8 cellular contexts compared by ENCODE assay signal in genomic region chr19:39942508-39942825, GRCh38. TPM values are rescaled to one million over a fixed set of nuclear protein-coding genes. Genes with fewer than 3 reads are reported as not detected.
DNase-seq lines count a peak whose midpoint lies in the region; ATAC-seq and TF ChIP-seq lines count a peak whose summit lies in the region.
"Not testable (repeated sequence)": the region's sequence is repeated elsewhere in the genome, so short reads cannot be mapped to it uniquely, and the experiment has no call there.

No MANE protein-coding gene starts in this region.

- DNase-seq in DMS79 treated with DMSO at 0.1 percent for 48 hours (lab: John Stamatoyannopoulos, UW), result peak; percentile 28
- not testable (repeated sequence) for DNase-seq in T-helper 17 cell; activated T-helper 1 cell treated with anti-CD3 and anti-CD28 coated beads, Interleukin-12 subunit alpha, Interleukin-12 subunit beta, Interleukin-2, Interleukin-4 antibody, amounts not matched to agents 30 ng/mL and 10 ng/mL and 1 ng/mL, durations not matched to agents 14 hours and 24 hours and 36 hours (ENCODE audit: low spot score); brain microvascular endothelial cell; osteocyte (ENCODE audit: extremely low spot score, unreplicated experiment); transverse colon

- H3K36me3 ChIP-seq in Loucy (ENCODE audit: insufficient read depth, low read length); brain microvascular endothelial cell (replicated peaks); mesodermal cell (ENCODE audit: control insufficient read depth, insufficient read depth, low read length); transverse colon: not testable (repeated sequence)

- peak overlapping the region; percentile 89 for H3K4me3 Mint-ChIP-seq in T-helper 17 cell
- H3K4me3 Mint-ChIP-seq in activated T-helper 1 cell treated with anti-CD3 and anti-CD28 coated beads, Interleukin-12 subunit alpha, Interleukin-12 subunit beta, Interleukin-2, Interleukin-4 antibody, amounts not matched to agents 30 ng/mL and 10 ng/mL and 1 ng/mL, durations not matched to agents 14 hours and 24 hours and 36 hours, result peak overlapping the region; percentile 63
- H3K4me3 Mint-ChIP-seq in osteocyte (ENCODE audit: unreplicated experiment), result not testable (repeated sequence)

- H3K4me1 ChIP-seq in Loucy (ENCODE audit: insufficient read depth, low read length, poor library complexity, severe bottlenecking) (peaks cover 37% of the 10 kb centered on the region), mesodermal cell (ENCODE audit: control insufficient read depth, insufficient read depth, low read length, poor library complexity, severe bottlenecking) (peaks cover 15% of the 10 kb centered on the region), transverse colon (peaks cover 4 to 67% (median 42%) of the 10 kb centered on the region in 4 donors)

- H3K4me3 ChIP-seq in Loucy (ENCODE audit: low read length, poor library complexity, severe bottlenecking), result peak overlapping the region; percentile 61
- not testable (repeated sequence) for H3K4me3 ChIP-seq in brain microvascular endothelial cell (ENCODE audit: low read depth, low read length); mesodermal cell (ENCODE audit: extremely low read depth, insufficient read depth, low read length, poor library complexity, severe bottlenecking); transverse colon

- not testable (repeated sequence) for H3K27me3 Mint-ChIP-seq in T-helper 17 cell; activated T-helper 1 cell treated with anti-CD3 and anti-CD28 coated beads, Interleukin-12 subunit alpha, Interleukin-12 subunit beta, Interleukin-2, Interleukin-4 antibody, amounts not matched to agents 30 ng/mL and 10 ng/mL and 1 ng/mL, durations not matched to agents 14 hours and 24 hours and 36 hours (ENCODE audit: insufficient read depth); osteocyte (ENCODE audit: unreplicated experiment)

- H3K27ac Mint-ChIP-seq in T-helper 17 cell, result peak overlapping the region; percentile 97
- peak overlapping the region; percentile 86 for H3K27ac Mint-ChIP-seq in activated T-helper 1 cell treated with anti-CD3 and anti-CD28 coated beads, Interleukin-12 subunit alpha, Interleukin-12 subunit beta, Interleukin-2, Interleukin-4 antibody, amounts not matched to agents 30 ng/mL and 10 ng/mL and 1 ng/mL, durations not matched to agents 14 hours and 24 hours and 36 hours
- peak overlapping the region; percentile 59 for H3K27ac Mint-ChIP-seq in osteocyte (ENCODE audit: unreplicated experiment)

- H3K27me3 ChIP-seq in Loucy (ENCODE audit: insufficient read depth, low read length, poor library complexity, severe bottlenecking) (peaks cover 14% of the 10 kb centered on the region), transverse colon (peaks cover 10% of the 10 kb centered on the region)
- not testable (repeated sequence) for H3K27me3 ChIP-seq in brain microvascular endothelial cell (replicated peaks)

- peak overlapping the region; percentile 27 for H3K27ac ChIP-seq in brain microvascular endothelial cell
- H3K27ac ChIP-seq in mesodermal cell (ENCODE audit: low read depth, low read length, severe bottlenecking), result peak overlapping the region; percentile 53
- peak overlapping the region; percentile 78 to 89 (median 86) for H3K27ac ChIP-seq in transverse colon

- H3K79me2 ChIP-seq in Loucy (ENCODE audit: insufficient read depth, low read length), result not testable (repeated sequence)

- intact Hi-C loops in activated T-helper 1 cell treated with anti-CD3 and anti-CD28 coated beads, Interleukin-12 subunit alpha, Interleukin-12 subunit beta, Interleukin-2, Interleukin-4 antibody, amounts not matched to agents 30 ng/mL and 10 ng/mL and 1 ng/mL, durations not matched to agents 14 hours and 24 hours and 36 hours (cut with micrococcal nuclease); transverse colon (cut with DNase I; ENCODE audit: low total_unique reads): not testable (repeated sequence)

- not testable (repeated sequence) for H4K20me1 ChIP-seq in Loucy (ENCODE audit: insufficient read depth, low read length, poor library complexity, severe bottlenecking)

- not testable (repeated sequence) for H3K36me3 Mint-ChIP-seq in T-helper 17 cell (ENCODE audit: low read depth); osteocyte (ENCODE audit: unreplicated experiment)
- H3K36me3 Mint-ChIP-seq in activated T-helper 1 cell treated with anti-CD3 and anti-CD28 coated beads, Interleukin-12 subunit alpha, Interleukin-12 subunit beta, Interleukin-2, Interleukin-4 antibody, amounts not matched to agents 30 ng/mL and 10 ng/mL and 1 ng/mL, durations not matched to agents 14 hours and 24 hours and 36 hours (ENCODE audit: low read depth), result peaks cover 22% of the 10 kb centered on the region

- peaks cover 45% of the 10 kb centered on the region for H3K4me1 Mint-ChIP-seq in T-helper 17 cell
- peaks cover 71% of the 10 kb centered on the region for H3K4me1 Mint-ChIP-seq in activated T-helper 1 cell treated with anti-CD3 and anti-CD28 coated beads, Interleukin-12 subunit alpha, Interleukin-12 subunit beta, Interleukin-2, Interleukin-4 antibody, amounts not matched to agents 30 ng/mL and 10 ng/mL and 1 ng/mL, durations not matched to agents 14 hours and 24 hours and 36 hours (ENCODE audit: low read depth)
- peaks cover 24% of the 10 kb centered on the region for H3K4me1 Mint-ChIP-seq in osteocyte (ENCODE audit: unreplicated experiment)

- TF ChIP-seq POLR2A in transverse colon (IDR thresholded peaks at IDR 0.05), result not testable (repeated sequence)

- not testable (repeated sequence) for H3K9me3 ChIP-seq in Loucy (ENCODE audit: insufficient read depth, low read depth, low read length); T-helper 17 cell (ENCODE audit: control insufficient read depth, low read length, poor library complexity, severe bottlenecking); mesodermal cell (ENCODE audit: control insufficient read depth, low read length); transverse colon

- in situ Hi-C loops in brain microvascular endothelial cell (cut with HindIII; ENCODE audit: low pct_ligation_motif_present, low sequenced_read_pairs); transverse colon (cut with MboI; ENCODE audit: low pct_ligation_motif_present in 1 of 4, low pct_unique_long_range_greater_than_20kb in 1 of 4, low sequenced_read_pairs in 3 of 4): not testable (repeated sequence)

- H3K4me2 ChIP-seq in Loucy (ENCODE audit: low read depth, low read length, poor library complexity, severe bottlenecking), result peak overlapping the region; percentile 83

- H3F3A ChIP-seq in Loucy (ENCODE audit: low read depth), result peaks cover 21% of the 10 kb centered on the region

- not testable (repeated sequence) for ATAC-seq in T-helper 17 cell

- not testable (repeated sequence) for H3K9me2 ChIP-seq in Loucy (replicated peaks; ENCODE audit: low read depth, low read length)

- H3K9me3 Mint-ChIP-seq in activated T-helper 1 cell treated with anti-CD3 and anti-CD28 coated beads, Interleukin-12 subunit alpha, Interleukin-12 subunit beta, Interleukin-2, Interleukin-4 antibody, amounts not matched to agents 30 ng/mL and 10 ng/mL and 1 ng/mL, durations not matched to agents 14 hours and 24 hours and 36 hours, result peaks cover 17% of the 10 kb centered on the region
- peaks cover 13% of the 10 kb centered on the region for H3K9me3 Mint-ChIP-seq in osteocyte (ENCODE audit: unreplicated experiment)

- not testable (repeated sequence) for TF ChIP-seq EP300 in transverse colon (IDR thresholded peaks at IDR 0.05; ENCODE audit: low read depth)

- H3K9ac ChIP-seq in Loucy (ENCODE audit: low read depth, low read length, poor library complexity, severe bottlenecking), result peak overlapping the region; percentile 54

- no CpG with 5 or more reads among the region's 2 CpGs for WGBS in mesodermal cell (ENCODE audit: insufficient coverage in 2 of 2), 2 experiments
- WGBS in transverse colon (ENCODE audit: low coverage in 1 of 2), 2 donors, result 62 to 67% methylated on average over 1 to 2 of the region's 2 CpGs

- H2AFZ ChIP-seq in Loucy (ENCODE audit: low read length), result not testable (repeated sequence)

- TF ChIP-seq CTCF in Loucy (conservative IDR thresholded peaks at IDR 0.05; ENCODE audit: low read length); brain microvascular endothelial cell (IDR thresholded peaks at IDR 0.05; ENCODE audit: low read depth, low read length, missing control alignments); osteocyte (IDR thresholded peaks at IDR 0.05); transverse colon (IDR thresholded peaks at IDR 0.05): not testable (repeated sequence)

RNA-seq across cellular contexts. Expression of gene FCGBP, which starts 8.0 kb away (rescaled TPM):
- total RNA-seq in T-helper 17 cell, result 10 to 100 TPM in 1 of 2 donors, 1 to 10 TPM in 1; 9.1 to 10.1 TPM
- total RNA-seq in activated T-helper 1 cell treated with anti-CD3 and anti-CD28 coated beads, Interleukin-12 subunit alpha, Interleukin-12 subunit beta, Interleukin-2, Interleukin-4 antibody, amounts not matched to agents 30 ng/mL and 10 ng/mL and 1 ng/mL, durations not matched to agents 14 hours and 24 hours and 36 hours, result 2.2 and 3.1 TPM in 2 replicates
- 0.11 TPM for polyA plus RNA-seq in mesodermal cell (2013, experiment 1 of 2)
- 0.05 TPM for polyA plus RNA-seq in mesodermal cell (2013, experiment 2 of 2)
- 0.21 and 0.38 TPM in 2 replicates for total RNA-seq in osteocyte
- total RNA-seq in transverse colon, result 1,000 to 10,000 TPM; 1,603 to 6,178 (median 2,329) TPM

RNA-seq across cellular contexts. Expression of gene PSMC4, which starts 28.5 kb away (rescaled TPM):
- 10 to 100 TPM; 82.2 to 87.5 TPM for total RNA-seq in T-helper 17 cell
- 189 and 190 TPM in 2 replicates for total RNA-seq in activated T-helper 1 cell treated with anti-CD3 and anti-CD28 coated beads, Interleukin-12 subunit alpha, Interleukin-12 subunit beta, Interleukin-2, Interleukin-4 antibody, amounts not matched to agents 30 ng/mL and 10 ng/mL and 1 ng/mL, durations not matched to agents 14 hours and 24 hours and 36 hours
- 93.6 TPM for polyA plus RNA-seq in mesodermal cell (2013, experiment 1 of 2)
- polyA plus RNA-seq in mesodermal cell (2013, experiment 2 of 2), result 80.7 TPM
- 85.6 and 88.2 TPM in 2 replicates for total RNA-seq in osteocyte
- total RNA-seq in transverse colon, result 10 to 100 TPM; 46.4 to 83.4 (median 77.5) TPM

RNA-seq across cellular contexts. Expression of gene ZNF546, which starts 54.4 kb away (rescaled TPM):
- total RNA-seq in T-helper 17 cell (1 to 10 TPM; 2.5 to 2.7 TPM), osteocyte (5.6 and 7.3 TPM in 2 replicates), transverse colon (1 to 10 TPM in 3 of 4 donors, under 1 TPM in 1; 0.60 to 8.1 (median 2.4) TPM)
- 6.1 and 7.1 TPM in 2 replicates for total RNA-seq in activated T-helper 1 cell treated with anti-CD3 and anti-CD28 coated beads, Interleukin-12 subunit alpha, Interleukin-12 subunit beta, Interleukin-2, Interleukin-4 antibody, amounts not matched to agents 30 ng/mL and 10 ng/mL and 1 ng/mL, durations not matched to agents 14 hours and 24 hours and 36 hours
- 2.2 TPM for polyA plus RNA-seq in mesodermal cell (2013, experiment 1 of 2)
- 2.1 TPM for polyA plus RNA-seq in mesodermal cell (2013, experiment 2 of 2)

Comparison
In these comparisons a context has a peak if more than half of its experiments do, and no peak if none do; other contexts are left out.
1. H3K27ac ChIP-seq: peak in every context shown above with its lines; median percentile 86 in transverse colon; 53 in mesodermal cell; 27 in brain microvascular endothelial cell.
2. RNA of gene FCGBP, which starts 8.0 kb away (total RNA-seq): 1,603 to 6,178 TPM in transverse colon; 9.1 to 10.1 TPM in T-helper 17 cell, 2.2 to 3.1 TPM in activated T-helper 1 cell treated with anti-CD3 and anti-CD28 coated beads, Interleukin-12 subunit alpha, Interleukin-12 subunit beta, Interleukin-2, Interleukin-4 antibody, amounts not matched to agents 30 ng/mL and 10 ng/mL and 1 ng/mL, durations not matched to agents 14 hours and 24 hours and 36 hours and 0.21 to 0.38 TPM in osteocyte; every median in the first group is over 100 times any median in the second.
3. Peak in every context shown above with its lines, with median percentiles within 50 percentile points of each other: H3K27ac Mint-ChIP-seq.